In the genomic region with DNA sequence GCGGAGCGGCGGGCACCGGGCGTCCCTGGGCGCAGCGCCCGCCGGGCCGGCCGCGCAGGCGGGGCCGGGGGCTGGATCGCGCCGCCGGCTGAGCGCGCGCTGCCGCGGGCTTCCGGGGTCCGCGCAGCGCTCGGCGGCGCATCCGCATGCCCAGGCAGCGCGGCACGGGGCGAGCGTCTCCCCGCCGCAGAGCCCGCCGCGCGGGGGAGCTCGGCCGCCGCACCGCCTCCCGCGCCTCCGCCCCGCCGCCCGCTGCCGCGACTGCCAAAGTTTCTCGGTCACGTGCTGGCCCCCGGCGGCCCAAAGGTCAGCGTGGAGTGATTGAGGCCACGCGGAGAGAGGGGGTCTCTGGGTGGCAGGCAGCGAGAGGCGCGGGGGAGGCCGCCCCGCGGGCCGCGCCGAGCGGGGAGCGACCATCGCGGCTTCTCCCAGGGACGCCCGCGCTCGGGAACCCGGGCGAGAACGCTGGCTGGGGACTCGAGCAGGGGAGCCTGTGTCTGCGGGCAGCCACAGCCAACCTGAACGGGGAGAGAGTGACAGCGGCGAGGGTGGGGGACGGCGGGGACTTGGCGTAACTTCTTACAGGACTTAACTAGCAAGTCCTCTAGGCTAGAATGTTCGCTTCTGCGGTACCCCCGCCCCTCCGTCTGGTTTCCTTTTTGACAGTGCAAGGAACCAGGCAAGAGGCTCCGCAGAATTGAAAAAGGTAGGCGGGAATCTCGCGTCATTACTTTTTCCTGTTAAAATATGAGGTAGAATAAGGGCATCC, we compare ENCODE assay signal across 8 cellular contexts.
A peak's percentile ranks its signal among the peaks of the same experiment; 100 is the strongest.
DNase-seq lines count a peak whose midpoint lies in the region; ATAC-seq and TF ChIP-seq lines count a peak whose summit lies in the region.

Gene ILDR2 (minus strand): TSS at position 180 of the 769 bp plus-strand sequence. CDS start 272 bp downstream, outside the sequence.

- ATAC-seq in HG02642 (IDR thresholded peaks at IDR 0.05; ENCODE audit: poor library complexity, unreplicated experiment), result peak; percentile 75

- H3K4me3 ChIP-seq in mucosa of rectum (ENCODE audit: low read length in 2 of 2), result peak within 1 kb of the TSS; percentile 64 to 71

- H3K27me3 ChIP-seq in mucosa of rectum (ENCODE audit: control insufficient read depth in 2 of 2, insufficient read depth in 2 of 2, low read length in 2 of 2), result peaks cover 10 to 22% of the 10 kb centered on the region in 2 donors

- peak; percentile 45 for TF ChIP-seq CTCF in GM13976 (IDR thresholded peaks at IDR 0.05; ENCODE audit: borderline replicate concordance, control extremely low read depth, extremely low read depth, insufficient read depth, missing control alignments)

- no peaks in the 10 kb centered on the region for H3K9me3 ChIP-seq in mucosa of rectum (ENCODE audit: control insufficient read depth in 2 of 2, low read length in 2 of 2)

- H3K4me1 ChIP-seq in mucosa of rectum (ENCODE audit: control insufficient read depth in 2 of 2, insufficient read depth in 2 of 2, low read length in 2 of 2), result peaks cover 7 to 11% of the 10 kb centered on the region in 2 donors

- in situ Hi-C loops in GM13976 (cut with MboI; ENCODE audit: low sequenced_read_pairs, unreplicated experiment), result no loop called here

- H3K27ac ChIP-seq in mucosa of rectum (ENCODE audit: low read depth in 2 of 2, low read length in 2 of 2), result no peak within 1 kb of the TSS

- DNase-seq in GM13976 (ENCODE audit: low spot score) (peak; percentile 78), NCI-H2227 (lab: John Stamatoyannopoulos, UW; ENCODE audit: unreplicated experiment) (peak; percentile 71), epidermal melanocyte (ENCODE audit: insufficient read length, low spot score) (peak; percentile 22), cortex of kidney (lab: John Stamatoyannopoulos, UW) (no peak)
- DNase-seq in activated CD8-positive, alpha-beta memory T cell treated with anti-CD3 and anti-CD28 coated beads, Interleukin-2, amount 50 U/mL, for 24 hours (ENCODE audit: extremely low read depth), result peak; percentile 14
- peak; percentile 11 to 20 for DNase-seq in stimulated activated CD8-positive, alpha-beta memory T cell treated with anti-CD3 and anti-CD28 coated beads, Interleukin-7, amount 100 ng/mL, for 1 hour (ENCODE audit: low read depth in 2 of 2)

- H3K9ac ChIP-seq in mucosa of rectum (ENCODE audit: low read depth in 1 of 2, low read length in 2 of 2), result peak within 1 kb of the TSS; percentile 28 to 61

- H3K36me3 ChIP-seq in mucosa of rectum (ENCODE audit: control insufficient read depth in 2 of 2, insufficient read depth in 2 of 2, low read length in 2 of 2), result no peaks in the 10 kb centered on the region
